ENCODE assay signal across 23 cellular contexts in the genomic region with DNA sequence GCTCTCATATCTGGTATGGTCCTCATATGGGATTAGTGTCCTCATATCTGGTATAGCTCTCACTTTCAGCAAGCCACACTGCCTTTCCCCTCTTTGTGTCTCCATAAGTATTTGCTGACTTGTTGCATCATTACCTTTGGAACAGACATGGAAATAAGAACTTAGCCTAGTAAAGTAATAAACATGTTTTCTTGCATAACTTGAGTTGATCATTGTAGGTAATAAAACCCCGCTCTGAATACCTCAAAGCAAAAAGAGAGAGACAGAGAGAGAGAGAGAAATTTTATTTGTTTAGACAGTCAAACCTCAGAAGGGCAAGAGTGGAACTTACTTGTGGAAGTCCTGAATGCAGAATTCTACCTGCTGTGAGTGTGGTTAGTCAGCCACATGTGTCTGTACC.
"Had no signal": no experiment of that assay in that cellular context is flagged by ENCODE, and none has a peak within 500 bp of the region (broad histone marks: within the 10 kb centered on the region; RNA-seq: fewer than 3 reads in every experiment).

No MANE protein-coding gene starts in this region.

- H3K27me3 ChIP-seq: colonic mucosa, foreskin keratinocyte, gastroesophageal sphincter, heart left ventricle, hepatocyte, left lung, ovary, right lobe of liver, stomach, thyroid gland had no signal

- H3K27ac ChIP-seq: colonic mucosa, epithelial cell of prostate, foreskin keratinocyte, gastroesophageal sphincter, heart left ventricle, hepatocyte, left lung, ovary, psoas muscle, right lobe of liver, stomach, thyroid gland had no signal

- H3K36me3 ChIP-seq: colonic mucosa, gastroesophageal sphincter, heart left ventricle, left lung, ovary, right lobe of liver, stomach, thyroid gland had no signal

- H3K4me3 ChIP-seq: colonic mucosa, gastroesophageal sphincter, heart left ventricle, hepatocyte, left lung, ovary, psoas muscle, right lobe of liver, smooth muscle cell, stomach, thyroid gland had no signal

- DNase-seq: colonic mucosa; effector CD8-positive, alpha-beta T cell; endodermal cell; foreskin keratinocyte; heart left ventricle; kidney; left lung; natural killer cell; occipital lobe; ovary; posterior cingulate gyrus; psoas muscle; retina; right lobe of liver; stimulated activated CD4-positive, alpha-beta T cell treated with anti-CD3 and anti-CD28 coated beads, Interleukin-2, amount 100 ng/mL, for 24 hours; stimulated activated CD4-positive, alpha-beta T cell treated with anti-CD3 and anti-CD28 coated beads, Interleukin-4, amount 100 ng/mL, for 24 hours; stimulated activated naive CD4-positive, alpha-beta T cell treated with Interleukin-2 at 50 U/mL for 16 hours; stomach; thyroid gland had no signal

- H3K9me3 ChIP-seq: colonic mucosa, gastroesophageal sphincter, heart left ventricle, left lung, ovary, psoas muscle, right lobe of liver, stomach, thyroid gland had no signal

- H3K4me1 ChIP-seq: colonic mucosa, foreskin keratinocyte, gastroesophageal sphincter, heart left ventricle, left lung, psoas muscle, right lobe of liver, stomach, thyroid gland had no signal
